ENCODE assay signal across 14 cellular contexts in genomic region chr12:115632323-115632722, GRCh38.
DNase-seq lines count a peak whose midpoint lies in the region; ATAC-seq, FAIRE-seq and TF ChIP-seq lines count a peak whose summit lies in the region.
"Had no signal": no experiment of that assay in that cellular context is flagged by ENCODE, and none has a peak within 500 bp of the region (broad histone marks: within the 10 kb centered on the region; RNA-seq: fewer than 3 reads in every experiment).

No MANE protein-coding gene starts in this region.

- H3K9me2 ChIP-seq in hepatocyte (replicated peaks; ENCODE audit: insufficient read depth): no peaks in the 10 kb centered on the region

- H3K4me2 ChIP-seq in astrocyte (ENCODE audit: low read length) (no peak overlapping the region), hepatocyte (no peak overlapping the region)

- H3K4me1 ChIP-seq in heart left ventricle: no peaks in the 10 kb centered on the region
- H3K4me1 ChIP-seq in astrocyte (ENCODE audit: insufficient read depth, low read length): peaks cover 5% of the 10 kb centered on the region
- H3K4me1 ChIP-seq in hepatocyte (ENCODE audit: insufficient read depth): no peaks in the 10 kb centered on the region

- H3K9ac ChIP-seq in astrocyte (ENCODE audit: low read length): no peak overlapping the region

- no peak overlapping the region for H3K27ac ChIP-seq in heart left ventricle
- no peak overlapping the region for H3K27ac ChIP-seq in astrocyte (ENCODE audit: low read depth, low read length)
- H3K27ac ChIP-seq in hepatocyte: no peak overlapping the region
- H3K27ac ChIP-seq: thoracic aorta had no signal

- H3K4me3 ChIP-seq in heart left ventricle (no peak overlapping the region), astrocyte (ENCODE audit: insufficient read depth, low read depth, low read length) (no peak overlapping the region), hepatocyte (no peak overlapping the region)
- H3K4me3 ChIP-seq: thoracic aorta had no signal

- H3K4me3 Mint-ChIP-seq in astrocyte (ENCODE audit: unreplicated experiment) (no peak overlapping the region), T-cell (no peak overlapping the region)
- no peak overlapping the region for H3K4me3 Mint-ChIP-seq in activated CD4-positive, alpha-beta T cell treated with anti-CD3 and anti-CD28 coated beads, Interleukin-2, amount 10 ng/mL, durations not matched to agents 24 days and 14 days
- H3K4me3 Mint-ChIP-seq: activated naive CD8-positive, alpha-beta T cell treated with anti-CD3 and anti-CD28 coated beads for 36 hours; B cell had no signal

- DNase-seq in heart left ventricle: no peak
- no peak for DNase-seq in Right ventricle myocardium inferior (ENCODE audit: missing footprints)
- no peak for DNase-seq in astrocyte (ENCODE audit: low read depth)
- DNase-seq in hepatocyte (ENCODE audit: low spot score): no peak
- no peak for DNase-seq in T-cell
- DNase-seq in NCI-H1048 (lab: John Stamatoyannopoulos, UW): no peak
- DNase-seq in activated CD4-positive, alpha-beta T cell treated with anti-CD3 and anti-CD28 coated beads, Interleukin-2, amount 10 ng/mL, durations not matched to agents 24 days and 14 days: no peak
- DNase-seq: activated naive CD8-positive, alpha-beta T cell treated with anti-CD3 and anti-CD28 coated beads for 36 hours; effector memory CD4-positive, alpha-beta T cell; GDM1; NCI-H1694 had no signal

- CTCF ChIA-PET in T-cell (lab: Charles Lee): no interaction called here

- peaks cover 10% of the 10 kb centered on the region for H3K27me3 Mint-ChIP-seq in astrocyte (ENCODE audit: low read depth, unreplicated experiment)
- H3K27me3 Mint-ChIP-seq in T-cell: no peaks in the 10 kb centered on the region
- H3K27me3 Mint-ChIP-seq in activated CD4-positive, alpha-beta T cell treated with anti-CD3 and anti-CD28 coated beads, Interleukin-2, amount 10 ng/mL, durations not matched to agents 24 days and 14 days: no peaks in the 10 kb centered on the region
- H3K27me3 Mint-ChIP-seq: activated naive CD8-positive, alpha-beta T cell treated with anti-CD3 and anti-CD28 coated beads for 36 hours had no signal

- no peak overlapping the region for H3K27ac Mint-ChIP-seq in astrocyte (ENCODE audit: unreplicated experiment)
- no peak overlapping the region for H3K27ac Mint-ChIP-seq in T-cell
- H3K27ac Mint-ChIP-seq in activated CD4-positive, alpha-beta T cell treated with anti-CD3 and anti-CD28 coated beads, Interleukin-2, amount 10 ng/mL, durations not matched to agents 24 days and 14 days: no peak overlapping the region
- H3K27ac Mint-ChIP-seq: activated naive CD8-positive, alpha-beta T cell treated with anti-CD3 and anti-CD28 coated beads for 36 hours; B cell had no signal

- H3K27me3 ChIP-seq in heart left ventricle (no peaks in the 10 kb centered on the region), astrocyte (ENCODE audit: insufficient read depth, low read length) (no peaks in the 10 kb centered on the region), hepatocyte (no peaks in the 10 kb centered on the region)

- H4K20me1 ChIP-seq in astrocyte (ENCODE audit: insufficient read depth, low read length) (no peaks in the 10 kb centered on the region), hepatocyte (ENCODE audit: insufficient read depth, poor library complexity, severe bottlenecking) (no peaks in the 10 kb centered on the region)

- H3K9me3 Mint-ChIP-seq in astrocyte (ENCODE audit: unreplicated experiment) (peaks cover 11% of the 10 kb centered on the region), T-cell (peaks cover 2 to 5% (median 4%) of the 10 kb centered on the region in 3 donors)
- no peaks in the 10 kb centered on the region for H3K9me3 Mint-ChIP-seq in activated CD4-positive, alpha-beta T cell treated with anti-CD3 and anti-CD28 coated beads, Interleukin-2, amount 10 ng/mL, durations not matched to agents 24 days and 14 days
- H3K9me3 Mint-ChIP-seq: activated naive CD8-positive, alpha-beta T cell treated with anti-CD3 and anti-CD28 coated beads for 36 hours had no signal

- H2AFZ ChIP-seq in astrocyte (ENCODE audit: low read depth, low read length): no peak overlapping the region
- H2AFZ ChIP-seq in hepatocyte: no peak overlapping the region

- no peak for TF ChIP-seq POLR2A in heart left ventricle (IDR thresholded peaks at IDR 0.05)

- ATAC-seq in heart left ventricle: no peak
- no peak for ATAC-seq in Right ventricle myocardium inferior
- ATAC-seq in T-cell (replicated peaks in 1 of 4): no peak
- no peak for ATAC-seq in HG03378 (IDR thresholded peaks at IDR 0.05; ENCODE audit: unreplicated experiment)

- H3K9me3 ChIP-seq in heart left ventricle: peaks cover 0 to 8% (median 0%) of the 10 kb centered on the region in 12 donors
- no peaks in the 10 kb centered on the region for H3K9me3 ChIP-seq in astrocyte (ENCODE audit: insufficient read depth, low read depth, low read length)
- no peaks in the 10 kb centered on the region for H3K9me3 ChIP-seq in hepatocyte (ENCODE audit: low read depth)
- H3K9me3 ChIP-seq: thoracic aorta had no signal

- H3K36me3 Mint-ChIP-seq in astrocyte (ENCODE audit: low read depth, unreplicated experiment) (no peaks in the 10 kb centered on the region), T-cell (no peaks in the 10 kb centered on the region)
- no peaks in the 10 kb centered on the region for H3K36me3 Mint-ChIP-seq in activated CD4-positive, alpha-beta T cell treated with anti-CD3 and anti-CD28 coated beads, Interleukin-2, amount 10 ng/mL, durations not matched to agents 24 days and 14 days (ENCODE audit: low read depth)
- H3K36me3 Mint-ChIP-seq: activated naive CD8-positive, alpha-beta T cell treated with anti-CD3 and anti-CD28 coated beads for 36 hours had no signal

- H3K36me3 ChIP-seq in heart left ventricle (no peaks in the 10 kb centered on the region), astrocyte (ENCODE audit: insufficient read depth, low read length) (no peaks in the 10 kb centered on the region), hepatocyte (replicated peaks; ENCODE audit: insufficient read depth, low read depth) (no peaks in the 10 kb centered on the region)
- H3K36me3 ChIP-seq: thoracic aorta had no signal

- POLR2A ChIA-PET in T-cell (lab: Charles Lee): no interaction called here

- FAIRE-seq in astrocyte (lab: Jason Lieb, UNC): no peak

- no peaks in the 10 kb centered on the region for H3K79me2 ChIP-seq in astrocyte (ENCODE audit: insufficient read depth, low read length)
- no peaks in the 10 kb centered on the region for H3K79me2 ChIP-seq in hepatocyte

- H3K4me1 Mint-ChIP-seq in astrocyte (ENCODE audit: low read depth, unreplicated experiment) (peaks cover 8% of the 10 kb centered on the region), T-cell (no peaks in the 10 kb centered on the region)
- no peaks in the 10 kb centered on the region for H3K4me1 Mint-ChIP-seq in activated CD4-positive, alpha-beta T cell treated with anti-CD3 and anti-CD28 coated beads, Interleukin-2, amount 10 ng/mL, durations not matched to agents 24 days and 14 days
- H3K4me1 Mint-ChIP-seq: activated naive CD8-positive, alpha-beta T cell treated with anti-CD3 and anti-CD28 coated beads for 36 hours; B cell had no signal

- peak in 11 of 12 donors; percentile 12 to 56 (median 36) for TF ChIP-seq CTCF in heart left ventricle (IDR thresholded peaks at IDR 0.05)
- peak; percentile 25 for TF ChIP-seq CTCF in astrocyte (IDR thresholded peaks at IDR 0.05; ENCODE audit: insufficient read depth, low read depth, low read length)
- TF ChIP-seq CTCF in hepatocyte (IDR thresholded peaks at IDR 0.05; ENCODE audit: poor library complexity): peak; percentile 34

- intact Hi-C loops in heart left ventricle (cut with DNase I): loop anchor here in 9 of 10 donors (1.0 to 10.0 kb wide), 9 partner anchors 112 to 968 kb away; partner anchors contain the start of gene TBX3 (in 1 of the 9)
- intact Hi-C loops in Right ventricle myocardium inferior (cut with DNase I): loop anchor here (2.0 kb wide), 1 partner anchor 964 kb away; no protein-coding TSS in a partner anchor
- intact Hi-C loops in activated CD4-positive, alpha-beta T cell treated with anti-CD3 and anti-CD28 coated beads, Interleukin-2, amount 10 ng/mL, durations not matched to agents 24 days and 14 days (cut with micrococcal nuclease): no loop called here
